ENCODE assay signal across 1 cellular context in the genomic region with DNA sequence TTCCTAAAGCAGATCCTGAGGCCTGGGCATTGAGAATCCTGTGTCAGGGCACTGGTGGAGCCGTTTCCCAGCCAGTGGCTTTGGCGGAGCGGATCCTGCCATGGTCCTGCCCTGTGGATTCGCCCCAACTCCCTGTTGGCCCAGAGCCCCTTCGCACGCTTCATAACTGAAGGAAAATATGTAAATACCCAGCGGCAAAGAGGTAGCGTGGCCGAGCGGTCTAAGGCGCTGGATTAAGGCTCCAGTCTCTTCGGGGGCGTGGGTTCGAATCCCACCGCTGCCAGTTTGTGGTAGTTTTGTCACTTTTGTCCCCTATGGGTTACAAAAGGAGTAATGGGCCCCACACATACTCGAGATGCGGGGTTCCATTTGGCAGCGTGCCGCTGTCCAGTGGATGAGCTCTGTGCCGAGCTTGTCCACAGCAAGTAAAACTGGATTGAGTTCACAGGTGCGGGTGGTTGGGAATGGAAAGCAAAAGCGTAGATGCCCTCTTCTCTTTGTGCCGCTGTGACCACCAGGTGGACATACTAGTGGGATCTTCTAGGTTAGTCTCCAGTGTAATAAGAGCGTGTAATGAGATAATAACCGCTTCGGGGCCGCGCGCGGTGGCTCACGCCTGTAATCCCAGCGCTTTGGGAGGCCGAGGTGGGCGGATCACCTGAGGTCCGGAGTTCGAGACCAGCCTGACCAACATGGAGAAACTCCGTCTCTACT.
A peak's percentile ranks its signal among the peaks of the same experiment; 100 is the strongest.
TF ChIP-seq lines count a peak whose summit lies in the region.

No MANE protein-coding gene starts in this region.

TF ChIP-seq in K562, 482 proteins besides CTCF, POLR2A, EP300 and RAD21 (continued from another document and continues in another):
- TF ChIP-seq PRDM10 (IDR thresholded peaks at IDR 0.05; ENCODE audit: partially characterized antibody) = peak; percentile 51
- no peak for TF ChIP-seq MEIS2 (IDR thresholded peaks at IDR 0.05; ENCODE audit: partially characterized antibody)
- TF ChIP-seq, protein P1, sequence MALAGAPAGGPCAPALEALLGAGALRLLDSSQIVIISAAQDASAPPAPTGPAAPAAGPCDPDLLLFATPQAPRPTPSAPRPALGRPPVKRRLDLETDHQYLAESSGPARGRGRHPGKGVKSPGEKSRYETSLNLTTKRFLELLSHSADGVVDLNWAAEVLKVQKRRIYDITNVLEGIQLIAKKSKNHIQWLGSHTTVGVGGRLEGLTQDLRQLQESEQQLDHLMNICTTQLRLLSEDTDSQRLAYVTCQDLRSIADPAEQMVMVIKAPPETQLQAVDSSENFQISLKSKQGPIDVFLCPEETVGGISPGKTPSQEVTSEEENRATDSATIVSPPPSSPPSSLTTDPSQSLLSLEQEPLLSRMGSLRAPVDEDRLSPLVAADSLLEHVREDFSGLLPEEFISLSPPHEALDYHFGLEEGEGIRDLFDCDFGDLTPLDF (CRISPR knock-in tag; IDR thresholded peaks at IDR 0.05) = peak; percentile 79; the same call in 1 of the 2 replicates
- TF ChIP-seq SLC30A9 (CRISPR knock-in tag; IDR thresholded peaks at IDR 0.05) = no peak
- no peak for TF ChIP-seq NR3C1 (CRISPR knock-in tag; IDR thresholded peaks at IDR 0.05)
- TF ChIP-seq PRPF4 (IDR thresholded peaks at IDR 0.05; ENCODE audit: insufficient read depth, low read depth, low read length, poor library complexity, severe bottlenecking) = no peak
- TF ChIP-seq CEBPZ (IDR thresholded peaks at IDR 0.05; ENCODE audit: borderline replicate concordance, low read depth, low read length) = no peak
- TF ChIP-seq ZNF133 (CRISPR knock-in tag; IDR thresholded peaks at IDR 0.05) = no peak
- TF ChIP-seq RFX1 (IDR thresholded peaks at IDR 0.05) = no peak
- peak; percentile 24 for TF ChIP-seq TAF1 (IDR thresholded peaks at IDR 0.05; ENCODE audit: control insufficient read depth, extremely low read depth, insufficient read depth, low read length, severe bottlenecking)
- TF ChIP-seq DACH1 (IDR thresholded peaks at IDR 0.05; ENCODE audit: partially characterized antibody) = peak; percentile 59
- TF ChIP-seq ZNF3 (CRISPR knock-in tag; IDR thresholded peaks at IDR 0.05) = no peak
- TF ChIP-seq PHF20 (IDR thresholded peaks at IDR 0.05; ENCODE audit: partially characterized antibody) = peak; percentile 54
- no peak for TF ChIP-seq EZH2 (IDR thresholded peaks at IDR 0.05; ENCODE audit: borderline replicate concordance, low read depth, low read length)
- TF ChIP-seq ZNF124 (CRISPR knock-in tag; IDR thresholded peaks at IDR 0.05) = no peak
- no peak for TF ChIP-seq PPARD (CRISPR knock-in tag; IDR thresholded peaks at IDR 0.05)
- no peak for TF ChIP-seq ZNF780A (CRISPR knock-in tag; IDR thresholded peaks at IDR 0.05)
- TF ChIP-seq KAT2B (IDR thresholded peaks at IDR 0.05; ENCODE audit: low read depth, low read length) = no peak
- TF ChIP-seq E2F3 (CRISPR knock-in tag; IDR thresholded peaks at IDR 0.05) = no peak
- TF ChIP-seq RHOXF2B (CRISPR knock-in tag; conservative IDR thresholded peaks at IDR 0.05) = no peak
- TF ChIP-seq ETS1 (conservative IDR thresholded peaks at IDR 0.05; ENCODE audit: control insufficient read depth, low read depth, low read length) = peak; percentile 86
- TF ChIP-seq, protein P2, sequence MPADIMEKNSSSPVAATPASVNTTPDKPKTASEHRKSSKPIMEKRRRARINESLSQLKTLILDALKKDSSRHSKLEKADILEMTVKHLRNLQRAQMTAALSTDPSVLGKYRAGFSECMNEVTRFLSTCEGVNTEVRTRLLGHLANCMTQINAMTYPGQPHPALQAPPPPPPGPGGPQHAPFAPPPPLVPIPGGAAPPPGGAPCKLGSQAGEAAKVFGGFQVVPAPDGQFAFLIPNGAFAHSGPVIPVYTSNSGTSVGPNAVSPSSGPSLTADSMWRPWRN (IDR thresholded peaks at IDR 0.05; ENCODE audit: low read depth) = no peak
- TF ChIP-seq ZKSCAN1 (IDR thresholded peaks at IDR 0.05; ENCODE audit: low read depth, low read length) = no peak; the same call in none of the 2 replicates
- 0 out of 2 replicates have a peak, but pooled peaks have one; percentile 14 for TF ChIP-seq PHTF2 (CRISPR knock-in tag; IDR thresholded peaks at IDR 0.05)
- TF ChIP-seq ZBTB49 (CRISPR knock-in tag; IDR thresholded peaks at IDR 0.05; ENCODE audit: borderline replicate concordance) = 0 out of 2 replicates have a peak, but pooled peaks have one; percentile 72
- peak; percentile 70; the same call in 1 of the 2 replicates for TF ChIP-seq RNF2 (IDR thresholded peaks at IDR 0.05)
- TF ChIP-seq ZNF384 (IDR thresholded peaks at IDR 0.05; ENCODE audit: low read depth, low read length) = no peak
- no peak for TF ChIP-seq KHSRP (IDR thresholded peaks at IDR 0.05)
- TF ChIP-seq CGGBP1 (CRISPR knock-in tag; IDR thresholded peaks at IDR 0.05) = no peak
- no peak for TF ChIP-seq HNRNPL (IDR thresholded peaks at IDR 0.05; ENCODE audit: low read depth, low read length)
- peak; percentile 36; the same call in 1 of the 2 replicates for TF ChIP-seq PHF8 (IDR thresholded peaks at IDR 0.05; ENCODE audit: borderline replicate concordance, low read length)
- TF ChIP-seq RERE (CRISPR knock-in tag; IDR thresholded peaks at IDR 0.05; ENCODE audit: borderline replicate concordance) = no peak
- TF ChIP-seq TGIF2 (CRISPR knock-in tag; IDR thresholded peaks at IDR 0.05) = no peak
- peak; percentile 70; the same call in 1 of the 2 replicates for TF ChIP-seq ZEB2 (IDR thresholded peaks at IDR 0.05)
- 0 out of 2 replicates have a peak, but pooled peaks have one; percentile 29 for TF ChIP-seq MBD2 (IDR thresholded peaks at IDR 0.05; ENCODE audit: borderline replicate concordance, low read depth)
- TF ChIP-seq, protein P3, sequence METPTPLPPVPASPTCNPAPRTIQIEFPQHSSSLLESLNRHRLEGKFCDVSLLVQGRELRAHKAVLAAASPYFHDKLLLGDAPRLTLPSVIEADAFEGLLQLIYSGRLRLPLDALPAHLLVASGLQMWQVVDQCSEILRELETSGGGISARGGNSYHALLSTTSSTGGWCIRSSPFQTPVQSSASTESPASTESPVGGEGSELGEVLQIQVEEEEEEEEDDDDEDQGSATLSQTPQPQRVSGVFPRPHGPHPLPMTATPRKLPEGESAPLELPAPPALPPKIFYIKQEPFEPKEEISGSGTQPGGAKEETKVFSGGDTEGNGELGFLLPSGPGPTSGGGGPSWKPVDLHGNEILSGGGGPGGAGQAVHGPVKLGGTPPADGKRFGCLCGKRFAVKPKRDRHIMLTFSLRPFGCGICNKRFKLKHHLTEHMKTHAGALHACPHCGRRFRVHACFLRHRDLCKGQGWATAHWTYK (CRISPR knock-in tag; IDR thresholded peaks at IDR 0.05) = no peak
- no peak for TF ChIP-seq ARID1B (IDR thresholded peaks at IDR 0.05)
- no peak for TF ChIP-seq ELF4 (CRISPR knock-in tag; IDR thresholded peaks at IDR 0.05)
